16 cellular contexts compared by ENCODE assay signal in the genomic region with DNA sequence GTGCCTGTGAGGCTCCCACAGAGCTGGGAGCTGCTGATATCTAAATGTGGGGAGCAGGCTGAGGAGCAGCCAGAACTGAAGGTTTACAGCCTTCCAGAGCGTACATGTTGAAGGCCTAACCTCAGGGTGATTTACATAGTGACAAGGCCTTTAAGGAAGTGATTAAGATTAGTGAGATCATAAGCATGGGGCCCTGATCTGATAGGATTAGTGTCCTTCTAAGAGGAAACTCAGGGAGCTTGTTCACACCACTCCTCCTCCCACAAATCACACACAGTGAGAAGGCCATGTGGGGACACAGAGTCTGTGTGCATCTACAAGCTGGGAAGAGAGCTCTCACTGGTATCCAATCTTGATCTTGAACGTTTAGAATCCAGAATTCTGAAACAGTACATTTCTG.
A peak's percentile ranks its signal among the peaks of the same experiment; 100 is the strongest.
DNase-seq lines count a peak whose midpoint lies in the region; ATAC-seq and TF ChIP-seq lines count a peak whose summit lies in the region.
"Had no signal": no experiment of that assay in that cellular context is flagged by ENCODE, and none has a peak within 500 bp of the region (broad histone marks: within the 10 kb centered on the region; RNA-seq: fewer than 3 reads in every experiment).

No MANE protein-coding gene starts in this region.

- no peak for TF ChIP-seq POLR2A in testis (IDR thresholded peaks at IDR 0.05)
- no peak for TF ChIP-seq POLR2A in esophagus squamous epithelium (IDR thresholded peaks at IDR 0.05)

- no peaks in the 10 kb centered on the region for H4K20me1 ChIP-seq in PC-3 (ENCODE audit: low read length)
- H4K20me1 ChIP-seq: BLaER1 treated with 17β-estradiol and CSF1 and Interleukin-3, amounts not matched to agents 10 nM and 100 nM had no signal

- DNase-seq in A673 (ENCODE audit: low spot score) (peak; percentile 18), LoVo (ENCODE audit: low spot score) (peak; percentile 3), PC-3 (peak; percentile 4), WERI-Rb-1 (peak; percentile 59), testis (no peak), esophagus squamous epithelium (lab: John Stamatoyannopoulos, UW) (no peak)
- no peak for DNase-seq in activated naive CD8-positive, alpha-beta T cell treated with anti-CD3 and anti-CD28 coated beads, Interleukin-2, amount 50 U/mL, for 24 hours
- DNase-seq: 8988T; ACHN; CD4-positive, CD25-positive, alpha-beta regulatory T cell; DMS53; GOT3 had no signal

- no peak overlapping the region for H3K27ac ChIP-seq in A673 (ENCODE audit: low read depth, low read length, poor library complexity, severe bottlenecking)
- H3K27ac ChIP-seq in PC-3 (ENCODE audit: low read length) = no peak overlapping the region
- H3K27ac ChIP-seq in WERI-Rb-1 = no peak overlapping the region
- no peak overlapping the region for H3K27ac ChIP-seq in testis
- H3K27ac ChIP-seq in esophagus squamous epithelium = no peak overlapping the region
- H3K27ac ChIP-seq: BLaER1 treated with 17β-estradiol and CSF1 and Interleukin-3, amounts not matched to agents 10 nM and 100 nM had no signal

- no peaks in the 10 kb centered on the region for H3K4me1 ChIP-seq in A673 (ENCODE audit: insufficient read depth, low read length, poor library complexity, severe bottlenecking)
- no peaks in the 10 kb centered on the region for H3K4me1 ChIP-seq in PC-3 (ENCODE audit: insufficient read depth, low read length)
- H3K4me1 ChIP-seq in testis = no peaks in the 10 kb centered on the region
- H3K4me1 ChIP-seq in esophagus squamous epithelium = no peaks in the 10 kb centered on the region
- H3K4me1 ChIP-seq: BLaER1 treated with 17β-estradiol and CSF1 and Interleukin-3, amounts not matched to agents 10 nM and 100 nM; HAP-1 had no signal

- BruUV-seq in A673 (replicated peaks; lab: Mats Ljungman, UMichigan) (no TSS peak), PC-3 (replicated peaks; lab: Mats Ljungman, UMichigan) (no TSS peak)

- peaks cover 6% of the 10 kb centered on the region for H3K27me3 ChIP-seq in A673 (replicated peaks; ENCODE audit: insufficient read depth, low read depth, low read length, poor library complexity)
- no peaks in the 10 kb centered on the region for H3K27me3 ChIP-seq in PC-3 (ENCODE audit: low read length)
- H3K27me3 ChIP-seq in WERI-Rb-1 (ENCODE audit: insufficient read depth, low read depth, severe bottlenecking) = peaks cover 15% of the 10 kb centered on the region
- no peaks in the 10 kb centered on the region for H3K27me3 ChIP-seq in testis
- H3K27me3 ChIP-seq in esophagus squamous epithelium = no peaks in the 10 kb centered on the region
- H3K27me3 ChIP-seq: BLaER1 treated with 17β-estradiol and CSF1 and Interleukin-3, amounts not matched to agents 10 nM and 100 nM had no signal

- intact Hi-C loops in A673 (cut with micrococcal nuclease; ENCODE audit: unreplicated experiment) (no loop called here), PC-3 (cut with micrococcal nuclease) (no loop called here), testis (cut with DNase I; ENCODE audit: low total_unique reads) (no loop called here), esophagus squamous epithelium (cut with DNase I) (no loop called here)

- no peak for ATAC-seq in PC-3
- no peak for ATAC-seq in GM18520 (IDR thresholded peaks at IDR 0.05; ENCODE audit: unreplicated experiment)
- ATAC-seq in activated naive CD8-positive, alpha-beta T cell treated with anti-CD3 and anti-CD28 coated beads, Interleukin-2, amount 50 U/mL, for 24 hours = no peak
- ATAC-seq: HepG2 had no signal

- no peak overlapping the region for H3K4me3 Mint-ChIP-seq in activated naive CD8-positive, alpha-beta T cell treated with anti-CD3 and anti-CD28 coated beads, Interleukin-2, amount 50 U/mL, for 24 hours
- H3K4me3 Mint-ChIP-seq: CD4-positive, CD25-positive, alpha-beta regulatory T cell had no signal

- H3K4me1 Mint-ChIP-seq in activated naive CD8-positive, alpha-beta T cell treated with anti-CD3 and anti-CD28 coated beads, Interleukin-2, amount 50 U/mL, for 24 hours = no peaks in the 10 kb centered on the region
- H3K4me1 Mint-ChIP-seq: CD4-positive, CD25-positive, alpha-beta regulatory T cell had no signal

- H3F3A ChIP-seq in PC-3 (ENCODE audit: low read length, unreplicated experiment) = no peaks in the 10 kb centered on the region

- no peaks in the 10 kb centered on the region for H3K36me3 ChIP-seq in A673 (ENCODE audit: insufficient read depth, low read length, poor library complexity, severe bottlenecking)
- H3K36me3 ChIP-seq in PC-3 (ENCODE audit: low read depth, low read length) = no peaks in the 10 kb centered on the region
- no peaks in the 10 kb centered on the region for H3K36me3 ChIP-seq in WERI-Rb-1
- H3K36me3 ChIP-seq in testis (ENCODE audit: low read depth, missing control alignments) = no peaks in the 10 kb centered on the region
- no peaks in the 10 kb centered on the region for H3K36me3 ChIP-seq in esophagus squamous epithelium
- H3K36me3 ChIP-seq: BLaER1 treated with 17β-estradiol and CSF1 and Interleukin-3, amounts not matched to agents 10 nM and 100 nM; HAP-1 had no signal

- TF ChIP-seq CTCF in A673 (conservative IDR thresholded peaks at IDR 0.05; ENCODE audit: low read depth, low read length) (no peak), PC-3 (conservative IDR thresholded peaks at IDR 0.05; ENCODE audit: low read depth, low read length) (no peak), WERI-Rb-1 (IDR thresholded peaks at IDR 0.05; ENCODE audit: low read depth, low read length) (no peak), testis (IDR thresholded peaks at IDR 0.05) (no peak), esophagus squamous epithelium (IDR thresholded peaks at IDR 0.05) (no peak)

- H3K9ac ChIP-seq in PC-3 (ENCODE audit: low read length) = no peak overlapping the region
- H3K9ac ChIP-seq: BLaER1 treated with 17β-estradiol and CSF1 and Interleukin-3, amounts not matched to agents 10 nM and 100 nM had no signal

- no peaks in the 10 kb centered on the region for H3K9me3 ChIP-seq in A673 (ENCODE audit: low read depth, low read length, poor library complexity, severe bottlenecking)
- H3K9me3 ChIP-seq in PC-3 (ENCODE audit: low read length) = no peaks in the 10 kb centered on the region
- H3K9me3 ChIP-seq in WERI-Rb-1 (ENCODE audit: severe bottlenecking) = peaks cover 4% of the 10 kb centered on the region
- no peaks in the 10 kb centered on the region for H3K9me3 ChIP-seq in testis
- H3K9me3 ChIP-seq in esophagus squamous epithelium = peaks cover 0 to 6% (median 0%) of the 10 kb centered on the region in 3 donors
- H3K9me3 ChIP-seq: HAP-1 had no signal

- H3K79me2 ChIP-seq in PC-3 (ENCODE audit: low read length) = no peaks in the 10 kb centered on the region

- H3K27ac Mint-ChIP-seq in activated naive CD8-positive, alpha-beta T cell treated with anti-CD3 and anti-CD28 coated beads, Interleukin-2, amount 50 U/mL, for 24 hours = no peak overlapping the region
- H3K27ac Mint-ChIP-seq: CD4-positive, CD25-positive, alpha-beta regulatory T cell had no signal

- H3K9me3 Mint-ChIP-seq in activated naive CD8-positive, alpha-beta T cell treated with anti-CD3 and anti-CD28 coated beads, Interleukin-2, amount 50 U/mL, for 24 hours = peaks cover 6% of the 10 kb centered on the region

- CTCF ChIA-PET in A673 (lab: Charles Lee) (no interaction called here), PC-3 (lab: Charles Lee) (no interaction called here)

- H2AFZ ChIP-seq in PC-3 (ENCODE audit: low read length) = no peak overlapping the region

- POLR2A ChIA-PET in A673 (lab: Charles Lee; ENCODE audit: low non-redundant PET) = no interaction called here
- POLR2A ChIA-PET in PC-3 (lab: Charles Lee; ENCODE audit: unreplicated experiment) = no interaction called here

- no peaks in the 10 kb centered on the region for H3K9me2 ChIP-seq in PC-3 (replicated peaks; ENCODE audit: low read length)

- H3K4me2 ChIP-seq in PC-3 (ENCODE audit: low read length) = no peak overlapping the region
- H3K4me2 ChIP-seq: BLaER1 treated with 17β-estradiol and CSF1 and Interleukin-3, amounts not matched to agents 10 nM and 100 nM had no signal

- H3K4me3 ChIP-seq in A673 (ENCODE audit: low read depth, low read length, poor library complexity, severe bottlenecking) (no peak overlapping the region), PC-3 (ENCODE audit: low read length) (no peak overlapping the region), WERI-Rb-1 (ENCODE audit: low read depth, low read length) (no peak overlapping the region), testis (no peak overlapping the region), esophagus squamous epithelium (no peak overlapping the region)
- H3K4me3 ChIP-seq: BLaER1 treated with 17β-estradiol and CSF1 and Interleukin-3, amounts not matched to agents 10 nM and 100 nM; HAP-1 had no signal

- H3K36me3 Mint-ChIP-seq in activated naive CD8-positive, alpha-beta T cell treated with anti-CD3 and anti-CD28 coated beads, Interleukin-2, amount 50 U/mL, for 24 hours (ENCODE audit: low read depth) = no peaks in the 10 kb centered on the region
- H3K36me3 Mint-ChIP-seq: CD4-positive, CD25-positive, alpha-beta regulatory T cell had no signal

- WGBS in testis, 2 donors = 66 to 69% methylated on average over 2 of the region's 2 CpGs
- 61 to 66% methylated on average over 2 of the region's 2 CpGs for WGBS in esophagus squamous epithelium, 2 donors

- peaks cover 25% of the 10 kb centered on the region for H3K27me3 Mint-ChIP-seq in activated naive CD8-positive, alpha-beta T cell treated with anti-CD3 and anti-CD28 coated beads, Interleukin-2, amount 50 U/mL, for 24 hours

Comparison
In these comparisons a context has a peak if more than half of its experiments do, and no peak if none do; other contexts are left out.
1. DNase-seq: peak in A673 (single experiment), LoVo (single experiment), PC-3 (single experiment) and WERI-Rb-1 (single experiment); none in testis (single experiment), esophagus squamous epithelium (single experiment) and activated naive CD8-positive, alpha-beta T cell treated with anti-CD3 and anti-CD28 coated beads, Interleukin-2, amount 50 U/mL, for 24 hours (single experiment).